ENCODE assay signal across 24 cellular contexts in the genomic region with DNA sequence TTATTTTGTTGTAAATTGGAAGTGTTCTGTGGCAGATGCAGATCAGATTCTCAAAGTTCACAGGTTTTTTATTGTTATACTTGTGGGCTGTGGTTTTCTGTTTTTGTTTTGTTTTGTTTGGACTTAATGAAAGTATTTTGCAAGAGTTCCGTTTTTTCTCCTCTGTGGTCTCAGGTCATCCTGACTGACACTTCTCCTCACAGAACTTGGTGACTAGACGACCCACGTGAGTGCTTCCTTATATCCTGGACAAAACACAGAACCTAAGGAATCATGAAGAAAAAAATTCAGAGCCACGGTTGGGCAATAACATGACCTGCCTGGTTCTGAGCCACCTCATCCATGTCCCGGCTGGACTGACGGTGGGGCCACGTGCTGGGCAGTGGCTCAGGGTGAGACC. TPM values are rescaled to one million over a fixed set of nuclear protein-coding genes. Genes with fewer than 3 reads are reported as not detected.
"Had no signal": no experiment of that assay in that cellular context is flagged by ENCODE, and none has a peak within 500 bp of the region (broad histone marks: within the 10 kb centered on the region; RNA-seq: fewer than 3 reads in every experiment).

No MANE protein-coding gene starts in this region.

- ATAC-seq: activated naive CD8-positive, alpha-beta T cell treated with anti-CD3 and anti-CD28 coated beads, Interleukin-2, amount 50 U/mL, for 24 hours; foreskin keratinocyte; left lobe of liver; mucosa of descending colon; upper lobe of right lung had no signal

- DNase-seq: activated CD4-positive, alpha-beta T cell treated with anti-CD3 and anti-CD28 coated beads for 4 hours; activated CD4-positive, alpha-beta T cell treated with anti-CD3 and anti-CD28 coated beads, Interleukin-2, amount 50 U/mL, for 48 hours; activated CD4-positive, CD25-positive, alpha-beta regulatory T cell; activated effector memory CD4-positive, alpha-beta T cell treated with Interleukin-2 at 50 U/mL for 16 hours; activated naive CD4-positive, alpha-beta T cell treated with anti-CD3 and anti-CD28 coated beads, Interleukin-2, amount 10 ng/mL, durations not matched to agents 7 days and 5 days; activated naive CD8-positive, alpha-beta T cell treated with anti-CD3 and anti-CD28 coated beads, Interleukin-2, amount 50 U/mL, for 24 hours; activated T-cell treated with anti-CD3 and anti-CD28 coated beads, Interleukin-2, amount 50 U/mL, for 48 hours; foreskin keratinocyte; lower lobe of right lung; mesendoderm; mucosa of descending colon; nephron progenitor cell; right lobe of liver; small intestine; stimulated activated CD4-positive, alpha-beta T cell treated with anti-CD3 and anti-CD28 coated beads, Interleukin-15, amount 100 ng/mL, for 24 hours; stimulated activated naive CD4-positive, alpha-beta T cell treated with Interleukin-2 at 50 U/mL for 16 hours; upper lobe of right lung had no signal

RNA-seq across cellular contexts. Expression of a gene that starts 2.5 kb away (rescaled TPM):
- total RNA-seq: cardiac muscle cell, cerebellum, epithelial cell of proximal tubule, foreskin keratinocyte, glomerular endothelial cell, kidney epithelial cell, left lobe of liver, lower lobe of right lung, thoracic aorta, upper lobe of right lung had no signal

RNA-seq across cellular contexts. Expression of a gene that starts 7.6 kb away (rescaled TPM):
- total RNA-seq: cardiac muscle cell, cerebellum, epithelial cell of proximal tubule, foreskin keratinocyte, glomerular endothelial cell, kidney epithelial cell, lower lobe of right lung, mucosa of descending colon, thoracic aorta, upper lobe of right lung had no signal

RNA-seq across cellular contexts. Expression of a gene that starts 28.3 kb away (rescaled TPM):
- total RNA-seq: cardiac muscle cell, cerebellum, epithelial cell of proximal tubule, foreskin keratinocyte, glomerular endothelial cell, kidney epithelial cell, left lobe of liver, lower lobe of right lung, mucosa of descending colon, right lobe of liver, thoracic aorta, upper lobe of right lung had no signal
